ENCODE assay signal across 18 cellular contexts in the genomic region with DNA sequence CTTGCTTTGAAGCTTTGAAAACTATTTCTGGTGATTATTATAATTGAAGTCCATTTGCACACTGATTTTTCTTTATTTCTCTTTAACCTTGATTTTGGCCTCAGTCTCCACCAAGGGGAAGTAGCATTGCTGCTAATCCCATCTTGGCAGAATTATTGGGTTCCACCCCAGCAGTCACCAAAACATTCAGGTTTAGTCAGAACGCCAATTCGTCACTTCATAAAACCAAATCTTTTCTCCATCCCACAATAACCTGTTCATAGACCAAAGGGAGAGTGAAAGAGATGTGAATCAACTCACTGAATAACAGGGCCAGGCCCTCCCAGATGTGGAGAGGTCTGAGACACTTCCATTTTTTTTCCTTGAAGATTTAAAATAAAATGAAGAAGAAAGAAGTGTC.
"Had no signal": no experiment of that assay in that cellular context is flagged by ENCODE, and none has a peak within 500 bp of the region (broad histone marks: within the 10 kb centered on the region; RNA-seq: fewer than 3 reads in every experiment).

No MANE protein-coding gene starts in this region.

- H3K9me3 ChIP-seq: lower lobe of right lung, vagina had no signal

- H3K36me3 ChIP-seq: cardiac muscle cell, lower lobe of right lung, vagina had no signal

- H3K27me3 ChIP-seq: cardiac muscle cell, vagina had no signal

- H3K27ac ChIP-seq: cardiac muscle cell, lower lobe of right lung had no signal

- H3K4me1 ChIP-seq: lower lobe of right lung had no signal

- H3K4me3 ChIP-seq: cardiac muscle cell, lower lobe of right lung, skin epidermis, vagina had no signal

- DNase-seq: activated CD4-positive, alpha-beta memory T cell treated with anti-CD3 and anti-CD28 coated beads, Interleukin-2, amount 10 ng/mL, durations not matched to agents 7 days and 5 days; activated CD4-positive, alpha-beta T cell treated with anti-CD3 and anti-CD28 coated beads for 36 hours; activated CD8-positive, alpha-beta memory T cell treated with anti-CD3 and anti-CD28 coated beads, Interleukin-2, amount 10 ng/mL, durations not matched to agents 7 days and 5 days; effector memory CD8-positive, alpha-beta T cell; lower lobe of right lung; nephron progenitor cell; nucleus accumbens; posterior cingulate gyrus; retina; stimulated activated CD4-positive, alpha-beta T cell treated with anti-CD3 and anti-CD28 coated beads, Interleukin-15, amount 100 ng/mL, for 24 hours; stimulated activated CD4-positive, alpha-beta T cell treated with anti-CD3 and anti-CD28 coated beads, Interleukin-2, amount 100 ng/mL, for 48 hours; stimulated activated naive CD8-positive, alpha-beta T cell treated with anti-CD3 and anti-CD28 coated beads, Interleukin-15, amount 100 ng/mL, for 72 hours; SW 1271; T-helper 2 cell had no signal

- ATAC-seq: activated CD4-positive, alpha-beta T cell treated with anti-CD3 and anti-CD28 coated beads for 36 hours; activated CD8-positive, alpha-beta memory T cell treated with anti-CD3 and anti-CD28 coated beads, Interleukin-2, amount 10 ng/mL, durations not matched to agents 7 days and 5 days; effector memory CD8-positive, alpha-beta T cell; stimulated activated naive CD8-positive, alpha-beta T cell treated with anti-CD3 and anti-CD28 coated beads, Interleukin-15, amount 100 ng/mL, for 72 hours; WTC11 had no signal
